Comparison of ENCODE assay signal across 9 cellular contexts in genomic region chr1:30732277-30732996, GRCh38. TPM values are rescaled to one million over a fixed set of nuclear protein-coding genes. Genes with fewer than 3 reads are reported as not detected.
DNase-seq lines count a peak whose midpoint lies in the region; ATAC-seq and TF ChIP-seq lines count a peak whose summit lies in the region.
"Had no signal": no experiment of that assay in that cellular context is flagged by ENCODE, and none has a peak within 500 bp of the region (broad histone marks: within the 10 kb centered on the region; RNA-seq: fewer than 3 reads in every experiment).

No MANE protein-coding gene starts in this region.

- peaks cover 38 to 60% (median 44%) of the 10 kb centered on the region in 3 donors for H3K4me1 Mint-ChIP-seq in IgD-negative memory B cell

- DNase-seq in amniotic epithelial cell (ENCODE audit: low read depth) (peak; percentile 37), renal cortical epithelial cell (ENCODE audit: low read depth) (peak; percentile 93), NCI-H2171 treated with DMSO at 0.1 percent for 48 hours (lab: John Stamatoyannopoulos, UW) (no peak), globus pallidus (ENCODE audit: low spot score) (no peak)
- DNase-seq in central memory CD4-positive, alpha-beta T cell, result no peak

- peak; percentile 51 for TF ChIP-seq POLR2A in GM15510 (IDR thresholded peaks at IDR 0.05; ENCODE audit: borderline replicate concordance, extremely low read depth, insufficient read length)

- peak overlapping the region in 3 of 4 donors; percentile 34 to 64 (median 42) for H3K4me3 Mint-ChIP-seq in IgD-negative memory B cell

- no peaks in the 10 kb centered on the region for H3K9me3 Mint-ChIP-seq in IgD-negative memory B cell

- H3K36me3 Mint-ChIP-seq in IgD-negative memory B cell, result peaks cover 1% of the 10 kb centered on the region

- peak overlapping the region; percentile 92 to 96 (median 95) for H3K27ac Mint-ChIP-seq in IgD-negative memory B cell

- H3K27me3 Mint-ChIP-seq in IgD-negative memory B cell, result peaks cover 2% of the 10 kb centered on the region

- no peak for ATAC-seq in HG02840 (IDR thresholded peaks at IDR 0.05; ENCODE audit: low FRiP score, unreplicated experiment)
- ATAC-seq: HepG2 had no signal

RNA-seq across cellular contexts. Expression of gene MATN1, which starts 9.1 kb away (rescaled TPM):
- not detected for polyA plus RNA-seq in IgD-negative memory B cell
- not detected in 2 replicates for total RNA-seq in renal cortical epithelial cell

RNA-seq across cellular contexts. Expression of gene LAPTM5, which starts 25.1 kb away (rescaled TPM):
- polyA plus RNA-seq in IgD-negative memory B cell, result 1,002 TPM
- 0.17 TPM in 1 of 2 replicates, not detected in the other for total RNA-seq in renal cortical epithelial cell

Comparison
In these comparisons a context has a peak if more than half of its experiments do, and no peak if none do; other contexts are left out.
1. DNase-seq: peak in amniotic epithelial cell (single experiment) and renal cortical epithelial cell (single experiment); none in NCI-H2171 treated with DMSO at 0.1 percent for 48 hours (single experiment), globus pallidus (single experiment) and central memory CD4-positive, alpha-beta T cell (single experiment).